In the genomic region with DNA sequence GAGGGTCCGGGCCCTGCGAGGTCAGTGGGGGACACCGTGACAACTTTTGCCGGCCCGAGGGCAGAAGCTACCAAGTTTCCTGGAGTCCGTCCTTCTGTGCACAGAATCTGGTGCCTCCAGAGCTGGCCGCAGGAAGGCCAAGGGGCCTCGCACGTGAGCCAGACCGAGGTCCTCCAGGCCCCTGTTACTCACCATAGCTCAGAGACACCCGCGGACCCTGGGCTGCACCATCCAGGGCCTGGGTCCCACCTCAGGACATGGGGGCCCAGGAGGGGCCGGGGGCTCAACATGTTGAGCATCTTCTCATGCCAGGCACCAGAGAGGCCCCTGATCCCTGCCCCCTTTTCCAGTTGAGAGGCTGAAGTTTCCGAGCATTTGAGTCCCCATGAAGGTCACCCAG, we compare ENCODE assay signal across 32 cellular contexts.
"Had no signal": no experiment of that assay in that cellular context is flagged by ENCODE, and none has a peak within 500 bp of the region (broad histone marks: within the 10 kb centered on the region; RNA-seq: fewer than 3 reads in every experiment).

No MANE protein-coding gene starts in this region.

- H3K4me1 ChIP-seq: adrenal gland, ascending aorta, breast epithelium had no signal

- DNase-seq: activated effector memory CD4-positive, alpha-beta T cell treated with anti-CD3 and anti-CD28 coated beads, Interleukin-2, amount 50 U/mL, for 16 hours; activated effector memory CD4-positive, alpha-beta T cell treated with Interleukin-2 at 50 U/mL for 16 hours; activated gamma-delta T cell; activated gamma-delta T cell treated with Interleukin-2 at 50 U/mL for 16 hours; activated naive CD4-positive, alpha-beta T cell; activated naive CD4-positive, alpha-beta T cell treated with anti-CD3 and anti-CD28 coated beads for 36 hours; activated naive CD4-positive, alpha-beta T cell treated with anti-CD3 and anti-CD28 coated beads, Interleukin-2, amount 10 ng/mL, durations not matched to agents 7 days and 5 days; activated naive CD4-positive, alpha-beta T cell treated with anti-CD3 and anti-CD28 coated beads, Interleukin-2, amount 50 U/mL, for 16 hours; activated naive CD4-positive, alpha-beta T cell treated with Interleukin-2 at 50 U/mL for 16 hours; activated naive CD8-positive, alpha-beta T cell treated with anti-CD3 and anti-CD28 coated beads for 36 hours; activated naive CD8-positive, alpha-beta T cell treated with anti-CD3 and anti-CD28 coated beads, Interleukin-2, amount 10 ng/mL, durations not matched to agents 7 days and 5 days; activated naive CD8-positive, alpha-beta T cell treated with anti-CD3 and anti-CD28 coated beads, Interleukin-2, amount 50 U/mL, for 24 hours; activated T-cell treated with anti-CD3 and anti-CD28 coated beads, Interleukin-2, amount 50 U/mL, for 1 hour; activated T-cell treated with anti-CD3 and anti-CD28 coated beads, Interleukin-2, amount 50 U/mL, for 24 hours; activated T-cell treated with anti-CD3 and anti-CD28 coated beads, Interleukin-2, amount 50 U/mL, for 4 hours; activated T-cell treated with anti-CD3 and anti-CD28 coated beads, Interleukin-2, amount 50 U/mL, for 48 hours; activated T-cell treated with anti-CD3 and anti-CD28 coated beads, Interleukin-2, amount 50 U/mL, for 72 hours; adrenal gland; amniotic stem cell; amygdala; anterior cingulate cortex; aorta; body of pancreas; brain microvascular endothelial cell; caudate nucleus; central memory CD4-positive, alpha-beta T cell; cerebellar nuclear complex had no signal

- H3K9me3 ChIP-seq: adrenal gland, ascending aorta, body of pancreas, breast epithelium had no signal

- H3K27me3 ChIP-seq: adrenal gland, ascending aorta, body of pancreas, brain microvascular endothelial cell, cardiac muscle cell had no signal

- H3K27ac ChIP-seq: adrenal gland, ascending aorta, body of pancreas, brain microvascular endothelial cell, breast epithelium, cardiac muscle cell had no signal

- ATAC-seq: activated naive CD4-positive, alpha-beta T cell treated with anti-CD3 and anti-CD28 coated beads, Interleukin-2, amount 50 U/mL, for 72 hours; activated naive CD8-positive, alpha-beta T cell treated with anti-CD3 and anti-CD28 coated beads, Interleukin-2, amount 50 U/mL, for 24 hours; activated T-cell treated with anti-CD3 and anti-CD28 coated beads, Interleukin-2, amount 50 U/mL, for 4 hours; activated T-cell treated with anti-CD3 and anti-CD28 coated beads, Interleukin-2, amount 50 U/mL, for 72 hours; activated T-helper 17 cell treated with anti-CD3 and anti-CD28 coated beads, Interleukin-2, amount 50 U/mL, for 72 hours; body of pancreas had no signal

- H3K4me3 ChIP-seq: adrenal gland, ascending aorta, body of pancreas, breast epithelium, cardiac muscle cell had no signal

- H3K36me3 ChIP-seq: adrenal gland, ascending aorta, brain microvascular endothelial cell, breast epithelium, cardiac muscle cell had no signal
